7 cellular contexts compared by ENCODE assay signal in genomic region chr15:50910426-50910795, GRCh38. TPM values are rescaled to one million over a fixed set of nuclear protein-coding genes. Genes with fewer than 3 reads are reported as not detected.
DNase-seq lines count a peak whose midpoint lies in the region; ATAC-seq and TF ChIP-seq lines count a peak whose summit lies in the region.
"Not testable (repeated sequence)": the region's sequence is repeated elsewhere in the genome, so short reads cannot be mapped to it uniquely, and the experiment has no call there.

No MANE protein-coding gene starts in this region.

- peak overlapping the region; percentile 39 to 91 (median 57) for H3K4me3 Mint-ChIP-seq in CD4-positive, alpha-beta memory T cell
- peak overlapping the region; percentile 97 for H3K4me3 Mint-ChIP-seq in T-helper 17 cell
- peak overlapping the region; percentile 99 for H3K4me3 Mint-ChIP-seq in activated naive CD8-positive, alpha-beta T cell treated with anti-CD3 and anti-CD28 coated beads, Interleukin-2, amount 10 ng/mL, durations not matched to agents 7 days and 5 days

- intact Hi-C loops in CD4-positive, alpha-beta memory T cell (cut with micrococcal nuclease): not testable (repeated sequence)

- H3K27me3 ChIP-seq in CD4-positive, alpha-beta memory T cell (ENCODE audit: insufficient read depth, low read length): not testable (repeated sequence)

- H3K4me3 ChIP-seq in CD4-positive, alpha-beta memory T cell (ENCODE audit: low read length in 2 of 2): not testable (repeated sequence)

- not testable (repeated sequence) for TF ChIP-seq CTCF in omental fat pad (IDR thresholded peaks at IDR 0.05)

- H3K4me1 ChIP-seq in CD4-positive, alpha-beta memory T cell (ENCODE audit: insufficient read depth, low read length): peaks cover 16% of the 10 kb centered on the region

- peaks cover 10 to 44% of the 10 kb centered on the region in 2 donors for H3K36me3 Mint-ChIP-seq in CD4-positive, alpha-beta memory T cell
- not testable (repeated sequence) for H3K36me3 Mint-ChIP-seq in T-helper 17 cell (ENCODE audit: low read depth); activated naive CD8-positive, alpha-beta T cell treated with anti-CD3 and anti-CD28 coated beads, Interleukin-2, amount 10 ng/mL, durations not matched to agents 7 days and 5 days

- CTCF ChIA-PET in CD4-positive, alpha-beta memory T cell (lab: Charles Lee; ENCODE audit: partially characterized antibody): interaction anchor here (0.6 to 2.4 kb wide), 2 partner anchors 15 to 235 kb away, joined by 3 to 12 read pairs; no protein-coding TSS in a partner anchor

- H3K4me1 Mint-ChIP-seq in CD4-positive, alpha-beta memory T cell: peaks cover 15 to 44% (median 19%) of the 10 kb centered on the region in 4 donors
- peaks cover 20% of the 10 kb centered on the region for H3K4me1 Mint-ChIP-seq in T-helper 17 cell
- peaks cover 21% of the 10 kb centered on the region for H3K4me1 Mint-ChIP-seq in activated naive CD8-positive, alpha-beta T cell treated with anti-CD3 and anti-CD28 coated beads, Interleukin-2, amount 10 ng/mL, durations not matched to agents 7 days and 5 days

- POLR2A ChIA-PET in CD4-positive, alpha-beta memory T cell (lab: Charles Lee; ENCODE audit: partially characterized antibody): interaction anchor here (2.0 kb wide), 1 partner anchor 555 kb away, joined by 16 read pairs; the partner anchor contains the start of gene GABPB1
- POLR2A ChIA-PET in activated naive CD8-positive, alpha-beta T cell treated with anti-CD3 and anti-CD28 coated beads, Interleukin-2, amount 10 ng/mL, durations not matched to agents 7 days and 5 days (lab: Charles Lee): interaction anchor here (1.9 kb wide), 1 partner anchor 145 kb away, joined by 8 read pairs; the partner anchor contains the start of gene SPPL2A

- not testable (repeated sequence) for H3K9me3 Mint-ChIP-seq in CD4-positive, alpha-beta memory T cell; activated naive CD8-positive, alpha-beta T cell treated with anti-CD3 and anti-CD28 coated beads, Interleukin-2, amount 10 ng/mL, durations not matched to agents 7 days and 5 days

- not testable (repeated sequence) for H3K9me3 ChIP-seq in CD4-positive, alpha-beta memory T cell (ENCODE audit: control insufficient read depth in 1 of 2, low read length in 2 of 2); T-helper 17 cell (ENCODE audit: control insufficient read depth, low read length, poor library complexity, severe bottlenecking)

- not testable (repeated sequence) for H3K27me3 Mint-ChIP-seq in CD4-positive, alpha-beta memory T cell; T-helper 17 cell; activated naive CD8-positive, alpha-beta T cell treated with anti-CD3 and anti-CD28 coated beads, Interleukin-2, amount 10 ng/mL, durations not matched to agents 7 days and 5 days

- H3K27ac Mint-ChIP-seq in CD4-positive, alpha-beta memory T cell: peak overlapping the region in 4 of 7 donors; percentile 15 to 98 (median 42)
- peak overlapping the region; percentile 99 for H3K27ac Mint-ChIP-seq in T-helper 17 cell
- H3K27ac Mint-ChIP-seq in activated naive CD8-positive, alpha-beta T cell treated with anti-CD3 and anti-CD28 coated beads, Interleukin-2, amount 10 ng/mL, durations not matched to agents 7 days and 5 days: peak overlapping the region; percentile 49

- DNase-seq in CD4-positive, alpha-beta memory T cell; T-helper 17 cell; activated naive CD8-positive, alpha-beta T cell treated with anti-CD3 and anti-CD28 coated beads, Interleukin-2, amount 10 ng/mL, durations not matched to agents 7 days and 5 days; omental fat pad (ENCODE audit: low spot score): not testable (repeated sequence)
- DNase-seq in HS-27A (ENCODE audit: low read depth) (peak; percentile 79), dermis blood vessel endothelial cell (peak; percentile 18), hepatic stellate cell (ENCODE audit: low spot score) (peak; percentile 63)

- not testable (repeated sequence) for ATAC-seq in T-helper 17 cell; activated naive CD8-positive, alpha-beta T cell treated with anti-CD3 and anti-CD28 coated beads, Interleukin-2, amount 10 ng/mL, durations not matched to agents 7 days and 5 days (ENCODE audit: low read depth)
- ATAC-seq in omental fat pad (ENCODE audit: low FRiP score): peak; percentile 61

- H3K36me3 ChIP-seq in CD4-positive, alpha-beta memory T cell (ENCODE audit: insufficient read depth, low read length): not testable (repeated sequence)

- H3K27ac ChIP-seq in CD4-positive, alpha-beta memory T cell (ENCODE audit: low read depth, low read length): not testable (repeated sequence)

RNA-seq across cellular contexts. Expression of gene AP4E1, which starts 1.9 kb away (rescaled TPM):
- total RNA-seq in CD4-positive, alpha-beta memory T cell: 10 to 100 TPM; 13.4 to 15.2 TPM
- 1 to 10 TPM; 3.0 to 4.8 TPM for polyA plus RNA-seq in CD4-positive, alpha-beta memory T cell
- total RNA-seq in T-helper 17 cell: 1 to 10 TPM; 7.6 to 9.6 TPM
- total RNA-seq in activated naive CD8-positive, alpha-beta T cell treated with anti-CD3 and anti-CD28 coated beads, Interleukin-2, amount 10 ng/mL, durations not matched to agents 7 days and 5 days: 10 to 100 TPM; 16.5 to 18.8 TPM
- 12.3 and 14.4 TPM in 2 replicates for total RNA-seq in dermis blood vessel endothelial cell
- 1 to 10 TPM; 7.3 to 8.5 (median 7.9) TPM for total RNA-seq in omental fat pad

Comparison
In these comparisons a context has a peak if more than half of its experiments do, and no peak if none do; other contexts are left out.
1. H3K27ac Mint-ChIP-seq: peak in every context shown above with its lines; median percentile 99 in T-helper 17 cell; 49 in activated naive CD8-positive, alpha-beta T cell treated with anti-CD3 and anti-CD28 coated beads, Interleukin-2, amount 10 ng/mL, durations not matched to agents 7 days and 5 days; 42 in CD4-positive, alpha-beta memory T cell.